In genomic region chr1:7670334-7671145, GRCh38 we compare ENCODE assay signal across 14 cellular contexts.
DNase-seq lines count a peak whose midpoint lies in the region; ATAC-seq and TF ChIP-seq lines count a peak whose summit lies in the region.
"Had no signal": no experiment of that assay in that cellular context is flagged by ENCODE, and none has a peak within 500 bp of the region (broad histone marks: within the 10 kb centered on the region; RNA-seq: fewer than 3 reads in every experiment).

No MANE protein-coding gene starts in this region.

- H3K36me3 ChIP-seq in heart left ventricle (no peaks in the 10 kb centered on the region), osteoblast (ENCODE audit: insufficient read depth, low read length) (no peaks in the 10 kb centered on the region)

- peaks cover 0 to 21% (median 2%) of the 10 kb centered on the region in 5 donors for H3K27me3 Mint-ChIP-seq in naive thymus-derived CD8-positive, alpha-beta T cell

- DNase-seq in ELF-1 (ENCODE audit: low read depth, low spot score): peak; percentile 13
- peak; percentile 43 for DNase-seq in RPMI8226
- peak in 3 of 5 donors; percentile 48 to 63 (median 56) for DNase-seq in heart left ventricle
- DNase-seq in osteoblast (ENCODE audit: insufficient read length, low spot score, missing footprints): peak; percentile 93
- no peak for DNase-seq in H4 (ENCODE audit: low spot score)
- DNase-seq in naive thymus-derived CD8-positive, alpha-beta T cell: no peak
- no peak for DNase-seq in middle frontal gyrus (ENCODE audit: extremely low spot score, low spot score)
- DNase-seq: activated CD4-positive, alpha-beta T cell treated with anti-CD3 and anti-CD28 coated beads for 4 hours; activated T-cell treated with anti-CD3 and anti-CD28 coated beads, Interleukin-2, amount 50 U/mL, for 48 hours; amniotic stem cell; dermis blood vessel endothelial cell; NCI-H1092; NCI-H510A; stimulated activated CD4-positive, alpha-beta T cell treated with anti-CD3 and anti-CD28 coated beads, Interleukin-2, amount 100 ng/mL, for 24 hours had no signal

- TF ChIP-seq POLR2A in heart left ventricle (IDR thresholded peaks at IDR 0.05): no peak

- no peaks in the 10 kb centered on the region for H3K27me3 ChIP-seq in heart left ventricle
- H3K27me3 ChIP-seq in osteoblast (ENCODE audit: insufficient read depth, low read length): peaks cover 9% of the 10 kb centered on the region

- H3K4me3 ChIP-seq in heart left ventricle: no peak overlapping the region
- no peak overlapping the region for H3K4me3 ChIP-seq in osteoblast (ENCODE audit: insufficient read depth, low read length)

- no peaks in the 10 kb centered on the region for H3K36me3 Mint-ChIP-seq in naive thymus-derived CD8-positive, alpha-beta T cell

- H3K4me1 ChIP-seq in heart left ventricle: peaks cover 0 to 26% (median 13%) of the 10 kb centered on the region in 12 donors
- H3K4me1 ChIP-seq in osteoblast (ENCODE audit: insufficient read depth, low read length): no peaks in the 10 kb centered on the region

- intact Hi-C loops in heart left ventricle (cut with DNase I): no loop called here

- H3K4me3 Mint-ChIP-seq in naive thymus-derived CD8-positive, alpha-beta T cell: peak overlapping the region in 5 of 10 donors; percentile 14 to 57 (median 36)

- no peak overlapping the region for H3K27ac ChIP-seq in heart left ventricle
- H3K27ac ChIP-seq in osteoblast (ENCODE audit: low read depth, low read length): no peak overlapping the region

- H3K79me2 ChIP-seq in osteoblast (ENCODE audit: insufficient read depth, low read length): no peaks in the 10 kb centered on the region

- no peaks in the 10 kb centered on the region for H4K20me1 ChIP-seq in osteoblast (ENCODE audit: insufficient read depth, low read length)

- no peak for TF ChIP-seq CTCF in heart left ventricle (IDR thresholded peaks at IDR 0.05)
- TF ChIP-seq CTCF in osteoblast (IDR thresholded peaks at IDR 0.05; ENCODE audit: extremely low read depth, low read depth, low read length): no peak

- H3K9me3 ChIP-seq in heart left ventricle (no peaks in the 10 kb centered on the region), osteoblast (ENCODE audit: low read depth, low read length) (no peaks in the 10 kb centered on the region)

- H3K9me3 Mint-ChIP-seq in naive thymus-derived CD8-positive, alpha-beta T cell: no peaks in the 10 kb centered on the region

- no peak overlapping the region for H2AFZ ChIP-seq in osteoblast (ENCODE audit: low read length)

- peak in 1 of 4 donors; percentile 10 for ATAC-seq in heart left ventricle
- no peak for ATAC-seq in naive thymus-derived CD8-positive, alpha-beta T cell

- POLR2A ChIA-PET in naive thymus-derived CD8-positive, alpha-beta T cell (lab: Charles Lee): interaction anchor here (0.6 kb wide), 1 partner anchor 17 kb away, joined by 3 read pairs; no protein-coding TSS in a partner anchor

- whole genome bisulfite sequencing in heart left ventricle, 4 donors: 54 to 65% (median 59%) methylated on average over 13 to 15 of the region's 15 CpGs

- H3K4me2 ChIP-seq in osteoblast (ENCODE audit: insufficient read depth, low read length): no peak overlapping the region

- H3K27ac Mint-ChIP-seq in naive thymus-derived CD8-positive, alpha-beta T cell: peak overlapping the region in 3 of 10 donors; percentile 8 to 44 (median 43)

- H3K4me1 Mint-ChIP-seq in naive thymus-derived CD8-positive, alpha-beta T cell: peaks cover 0 to 22% (median 13%) of the 10 kb centered on the region in 4 donors

Comparison
In these comparisons a context has a peak if more than half of its experiments do, and no peak if none do; other contexts are left out.
1. DNase-seq: peak in ELF-1 (single experiment), RPMI8226 (single experiment), heart left ventricle (3 of 5) and osteoblast (single experiment); none in H4 (single experiment), naive thymus-derived CD8-positive, alpha-beta T cell (0 of 10) and middle frontal gyrus (single experiment).